ENCODE assay signal across 1 cellular context in the genomic region with DNA sequence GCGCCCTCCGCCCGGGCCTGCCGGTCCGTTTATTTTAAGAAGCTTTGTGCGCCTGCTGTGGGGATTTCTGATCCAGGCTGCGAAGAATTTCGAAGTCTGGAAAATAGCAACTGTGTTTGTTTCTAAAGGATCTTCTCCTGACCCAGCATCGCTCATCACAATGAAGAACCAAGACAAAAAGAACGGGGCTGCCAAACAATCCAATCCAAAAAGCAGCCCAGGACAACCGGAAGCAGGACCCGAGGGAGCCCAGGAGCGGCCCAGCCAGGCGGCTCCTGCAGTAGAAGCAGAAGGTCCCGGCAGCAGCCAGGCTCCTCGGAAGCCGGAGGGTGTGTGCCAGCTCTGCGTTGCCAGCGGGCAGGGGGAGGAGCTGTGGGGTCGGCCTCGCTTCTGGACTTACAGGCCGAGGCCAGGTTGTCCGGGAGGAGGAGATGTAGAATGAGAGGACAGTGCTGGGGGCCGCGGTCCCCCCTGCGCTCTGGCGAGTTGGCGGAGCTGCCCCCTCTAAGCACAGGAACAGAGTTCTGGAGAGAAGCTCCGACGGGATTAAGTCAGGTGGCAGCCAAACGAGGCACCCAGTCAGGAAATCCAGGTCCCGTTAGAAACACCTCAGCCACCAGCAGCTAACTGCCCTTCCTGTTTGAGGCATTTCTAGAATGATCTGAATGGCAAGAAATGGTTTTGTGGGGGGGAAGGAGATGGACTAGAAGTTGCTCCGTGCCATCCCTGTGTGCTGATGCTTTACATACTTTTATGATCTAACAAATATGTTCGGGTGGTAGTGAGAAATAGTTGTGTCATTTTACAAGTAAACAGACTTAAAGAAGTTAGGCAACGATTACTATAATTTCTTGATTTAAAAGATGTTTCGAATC.
TF ChIP-seq lines count a peak whose summit lies in the region.

No MANE protein-coding gene starts in this region.

TF ChIP-seq in K562, 482 proteins besides CTCF, POLR2A, EP300 and RAD21 (continues in another document):
- no peak for TF ChIP-seq ZNF143 (CRISPR knock-in tag; IDR thresholded peaks at IDR 0.05)
- TF ChIP-seq PML (IDR thresholded peaks at IDR 0.05; ENCODE audit: low read length): peak; percentile 9
- TF ChIP-seq ETV1 (tag; conservative IDR thresholded peaks at IDR 0.05; ENCODE audit: low read depth): peak; percentile 67; the same call in 1 of the 2 replicates
- TF ChIP-seq CHD1 (IDR thresholded peaks at IDR 0.05; ENCODE audit: low read length): peak; percentile 91
- TF ChIP-seq, protein P1, sequence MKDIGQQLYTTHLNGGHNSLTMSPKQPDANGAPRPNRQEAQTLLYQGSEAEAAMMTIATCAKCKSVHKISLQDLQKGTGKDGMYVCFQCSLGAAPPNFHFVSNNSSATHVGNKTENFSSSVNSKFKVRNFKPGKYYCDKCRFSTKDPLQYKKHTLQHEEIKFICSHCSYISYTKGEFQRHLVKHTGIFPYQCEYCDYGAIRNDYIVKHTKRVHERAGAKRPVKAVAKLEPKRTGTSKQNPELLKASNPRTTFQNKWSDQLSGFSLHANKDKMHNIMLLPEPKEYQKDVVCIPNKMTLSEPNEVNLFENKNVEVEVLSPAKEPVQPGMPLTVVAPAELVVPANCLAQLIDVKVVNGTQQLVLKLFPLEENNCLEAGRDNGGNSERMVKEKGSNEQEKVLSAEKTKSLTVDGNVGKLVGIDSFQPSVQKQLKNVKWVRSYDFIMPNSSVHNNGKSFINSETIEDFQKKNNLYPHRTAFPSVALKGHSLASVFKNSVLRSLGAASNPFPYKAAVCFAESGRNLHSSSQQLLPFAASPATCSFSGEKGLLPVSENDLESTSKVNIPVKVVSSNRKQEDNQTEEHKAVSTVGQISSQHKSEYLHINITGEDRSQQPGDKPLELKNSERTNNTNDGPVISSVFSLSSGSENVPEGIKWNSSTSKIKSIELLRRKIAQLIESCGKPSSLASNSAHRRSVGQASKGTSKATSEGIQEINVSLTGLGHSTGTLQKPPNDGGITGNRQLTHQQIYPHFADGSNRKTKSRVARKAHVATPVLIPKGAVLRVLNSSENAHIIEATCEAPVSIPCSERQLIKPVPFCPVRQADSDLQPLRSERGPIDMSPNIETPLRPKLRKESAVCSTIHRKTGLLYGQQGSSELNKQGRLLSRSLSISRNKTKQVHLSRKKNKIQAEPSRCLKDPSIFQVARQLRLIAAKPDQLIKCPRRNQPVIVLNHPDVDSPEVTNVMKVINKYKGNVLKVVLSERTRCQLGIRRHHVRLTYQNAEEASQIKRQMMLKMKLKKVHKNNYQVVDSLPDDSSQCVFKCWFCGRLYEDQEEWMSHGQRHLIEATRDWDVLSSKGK (CRISPR knock-in tag; IDR thresholded peaks at IDR 0.05): no peak
- TF ChIP-seq, protein P2, sequence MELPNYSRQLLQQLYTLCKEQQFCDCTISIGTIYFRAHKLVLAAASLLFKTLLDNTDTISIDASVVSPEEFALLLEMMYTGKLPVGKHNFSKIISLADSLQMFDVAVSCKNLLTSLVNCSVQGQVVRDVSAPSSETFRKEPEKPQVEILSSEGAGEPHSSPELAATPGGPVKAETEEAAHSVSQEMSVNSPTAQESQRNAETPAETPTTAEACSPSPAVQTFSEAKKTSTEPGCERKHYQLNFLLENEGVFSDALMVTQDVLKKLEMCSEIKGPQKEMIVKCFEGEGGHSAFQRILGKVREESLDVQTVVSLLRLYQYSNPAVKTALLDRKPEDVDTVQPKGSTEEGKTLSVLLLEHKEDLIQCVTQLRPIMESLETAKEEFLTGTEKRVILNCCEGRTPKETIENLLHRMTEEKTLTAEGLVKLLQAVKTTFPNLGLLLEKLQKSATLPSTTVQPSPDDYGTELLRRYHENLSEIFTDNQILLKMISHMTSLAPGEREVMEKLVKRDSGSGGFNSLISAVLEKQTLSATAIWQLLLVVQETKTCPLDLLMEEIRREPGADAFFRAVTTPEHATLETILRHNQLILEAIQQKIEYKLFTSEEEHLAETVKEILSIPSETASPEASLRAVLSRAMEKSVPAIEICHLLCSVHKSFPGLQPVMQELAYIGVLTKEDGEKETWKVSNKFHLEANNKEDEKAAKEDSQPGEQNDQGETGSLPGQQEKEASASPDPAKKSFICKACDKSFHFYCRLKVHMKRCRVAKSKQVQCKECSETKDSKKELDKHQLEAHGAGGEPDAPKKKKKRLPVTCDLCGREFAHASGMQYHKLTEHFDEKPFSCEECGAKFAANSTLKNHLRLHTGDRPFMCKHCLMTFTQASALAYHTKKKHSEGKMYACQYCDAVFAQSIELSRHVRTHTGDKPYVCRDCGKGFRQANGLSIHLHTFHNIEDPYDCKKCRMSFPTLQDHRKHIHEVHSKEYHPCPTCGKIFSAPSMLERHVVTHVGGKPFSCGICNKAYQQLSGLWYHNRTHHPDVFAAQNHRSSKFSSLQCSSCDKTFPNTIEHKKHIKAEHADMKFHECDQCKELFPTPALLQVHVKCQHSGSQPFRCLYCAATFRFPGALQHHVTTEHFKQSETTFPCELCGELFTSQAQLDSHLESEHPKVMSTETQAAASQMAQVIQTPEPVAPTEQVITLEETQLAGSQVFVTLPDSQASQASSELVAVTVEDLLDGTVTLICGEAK (IDR thresholded peaks at IDR 0.05): peak; percentile 4; the same call in 1 of the 2 replicates
- TF ChIP-seq, protein P2 (CRISPR knock-in tag; IDR thresholded peaks at IDR 0.05): no peak
- peak; percentile 16; the same call in 1 of the 2 replicates for TF ChIP-seq ELF1 (tag; IDR thresholded peaks at IDR 0.05)
- peak; percentile 20 for TF ChIP-seq BRD9 (IDR thresholded peaks at IDR 0.05; ENCODE audit: low read depth, partially characterized antibody)
- TF ChIP-seq MCM2 (IDR thresholded peaks at IDR 0.05; ENCODE audit: low read depth): no peak
- 0 out of 2 replicates have a peak, but pooled peaks have one; percentile 20 for TF ChIP-seq LARP7 (IDR thresholded peaks at IDR 0.05)
- TF ChIP-seq MYC (IDR thresholded peaks at IDR 0.05; ENCODE audit: low read depth, low read length): no peak
- 0 out of 2 replicates have a peak, but pooled peaks have one; percentile 28 for TF ChIP-seq MYC (CRISPR knock-in tag; IDR thresholded peaks at IDR 0.05; ENCODE audit: borderline replicate concordance, low read depth)
- TF ChIP-seq TEAD4 (IDR thresholded peaks at IDR 0.05; ENCODE audit: low read length): no peak
- 0 out of 2 replicates have a peak, but pooled peaks have one; percentile 44 for TF ChIP-seq TEAD4 (CRISPR knock-in tag; IDR thresholded peaks at IDR 0.05; ENCODE audit: borderline replicate concordance)
- TF ChIP-seq MLX (CRISPR knock-in tag; conservative IDR thresholded peaks at IDR 0.05): no peak
- 0 out of 2 replicates have a peak, but pooled peaks have one; percentile 20 for TF ChIP-seq ETS1 (conservative IDR thresholded peaks at IDR 0.05; ENCODE audit: control insufficient read depth, low read depth, low read length)
- no peak for TF ChIP-seq ID3 (CRISPR knock-in tag; IDR thresholded peaks at IDR 0.05)
- peak; percentile 56; the same call in 1 of the 2 replicates for TF ChIP-seq ID3 (tag; IDR thresholded peaks at IDR 0.05)
- TF ChIP-seq LCOR (CRISPR knock-in tag; IDR thresholded peaks at IDR 0.05): 0 out of 2 replicates have a peak, but pooled peaks have one; percentile 32
- 0 out of 2 replicates have a peak, but pooled peaks have one; percentile 15 for TF ChIP-seq MEF2D (tag; conservative IDR thresholded peaks at IDR 0.05; ENCODE audit: low read depth)
- TF ChIP-seq ZNF512 (tag; IDR thresholded peaks at IDR 0.05): no peak
- TF ChIP-seq, protein P3, sequence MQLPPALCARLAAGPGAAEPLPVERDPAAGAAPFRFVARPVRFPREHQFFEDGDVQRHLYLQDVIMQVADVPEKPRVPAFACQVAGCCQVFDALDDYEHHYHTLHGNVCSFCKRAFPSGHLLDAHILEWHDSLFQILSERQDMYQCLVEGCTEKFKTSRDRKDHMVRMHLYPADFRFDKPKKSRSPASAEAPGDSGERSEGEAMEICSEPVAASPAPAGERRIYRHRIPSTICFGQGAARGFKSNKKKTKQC (CRISPR knock-in tag; IDR thresholded peaks at IDR 0.05): peak; percentile 43; the same call in 1 of the 2 replicates
- no peak for TF ChIP-seq SMARCC2 (IDR thresholded peaks at IDR 0.05; ENCODE audit: low read depth)
- no peak for TF ChIP-seq ZNF3 (CRISPR knock-in tag; IDR thresholded peaks at IDR 0.05)
- TF ChIP-seq RNF219 (CRISPR knock-in tag; IDR thresholded peaks at IDR 0.05): no peak
- TF ChIP-seq SAP30 (IDR thresholded peaks at IDR 0.05; ENCODE audit: borderline replicate concordance, insufficient read depth, low read depth, low read length, poor library complexity, severe bottlenecking): peak; percentile 3
- TF ChIP-seq SIN3A (IDR thresholded peaks at IDR 0.05; ENCODE audit: borderline replicate concordance in 2 of 2, control insufficient read depth in 1 of 2, low read depth in 2 of 2, low read length in 2 of 2): 0 out of 4 replicates have a peak, but pooled peaks of 1 of the 2 experiments have one; percentile 51
- peak; percentile 64 for TF ChIP-seq KAT7 (CRISPR knock-in tag; IDR thresholded peaks at IDR 0.05; ENCODE audit: borderline replicate concordance)
- peak; percentile 11 for TF ChIP-seq HNRNPLL (IDR thresholded peaks at IDR 0.05; ENCODE audit: low read depth, low read length, poor library complexity, severe bottlenecking)
